ENCODE assay signal across 23 cellular contexts in the genomic region with DNA sequence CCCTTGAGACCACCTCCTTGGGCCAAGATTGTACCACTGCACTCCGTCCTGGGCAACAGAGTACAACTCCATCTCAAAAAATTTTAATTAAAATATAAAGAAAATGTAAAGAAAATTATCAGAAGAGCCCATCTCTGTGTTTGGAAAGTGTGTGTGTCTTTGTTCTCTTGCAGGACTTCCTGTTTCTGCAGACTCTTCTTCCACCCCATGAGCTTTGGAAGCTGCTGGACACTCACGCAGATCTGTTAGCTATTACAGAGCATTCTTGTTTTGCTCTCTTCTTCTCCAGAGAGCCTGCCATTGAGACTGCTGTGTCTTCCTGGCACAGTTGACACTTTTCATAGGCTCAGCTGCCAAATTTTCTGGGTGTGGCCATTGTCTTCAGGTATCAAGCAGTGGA. TPM values are rescaled to one million over a fixed set of nuclear protein-coding genes. Genes with fewer than 3 reads are reported as not detected.
"Had no signal": no experiment of that assay in that cellular context is flagged by ENCODE, and none has a peak within 500 bp of the region (broad histone marks: within the 10 kb centered on the region; RNA-seq: fewer than 3 reads in every experiment).

No MANE protein-coding gene starts in this region.

- H3K9me3 Mint-ChIP-seq: activated naive CD4-positive, alpha-beta T cell treated with anti-CD3 and anti-CD28 coated beads, Interleukin-2, amount 10 ng/mL, durations not matched to agents 7 days and 5 days; activated T-helper 17 cell treated with anti-CD3 and anti-CD28 coated beads, Interleukin-2, amount 50 U/mL, for 72 hours; effector memory CD8-positive, alpha-beta T cell; immature natural killer cell; natural killer cell treated with Interleukin-12 subunit alpha and Interleukin-12 subunit beta and Interleukin-15 and Interleukin-18, amount 100 ng/mL, for 72 hours; stimulated activated naive B cell treated with anti-CD40 and anti-IgM and Interleukin-4, amounts not matched to agents 10 μg/mL and 1 μg/mL and 100 μg/mL, for 72 hours had no signal

- H3K27ac ChIP-seq: ascending aorta, breast epithelium, epithelial cell of prostate, tibial nerve, vagina had no signal

- ATAC-seq: activated T-helper 17 cell treated with anti-CD3 and anti-CD28 coated beads, Interleukin-2, amount 50 U/mL, for 72 hours; effector memory CD8-positive, alpha-beta T cell; natural killer cell treated with Interleukin-12 subunit alpha and Interleukin-12 subunit beta and Interleukin-15 and Interleukin-18, amount 100 ng/mL, for 72 hours; stimulated activated naive B cell treated with anti-CD40 and anti-IgM and Interleukin-4, amounts not matched to agents 10 μg/mL and 1 μg/mL and 100 μg/mL, for 72 hours had no signal

- DNase-seq: activated CD4-positive, alpha-beta T cell treated with anti-CD3 and anti-CD28 coated beads, Interleukin-2, amount 10 ng/mL, durations not matched to agents 7 days and 5 days; activated naive CD4-positive, alpha-beta T cell treated with anti-CD3 and anti-CD28 coated beads, Interleukin-2, amount 10 ng/mL, durations not matched to agents 7 days and 5 days; dermis blood vessel endothelial cell; effector memory CD8-positive, alpha-beta T cell; foreskin melanocyte; head of caudate nucleus; immature natural killer cell; mesenchymal stem cell; nucleus accumbens; posterior cingulate gyrus; stimulated activated CD4-positive, alpha-beta T cell treated with anti-CD3 and anti-CD28 coated beads, Interleukin-2, amount 100 ng/mL, for 48 hours; stimulated activated naive B cell treated with anti-CD40 and anti-IgM and Interleukin-4, amounts not matched to agents 10 μg/mL and 1 μg/mL and 100 μg/mL, for 72 hours had no signal

- H3K27me3 Mint-ChIP-seq: activated T-helper 17 cell treated with anti-CD3 and anti-CD28 coated beads, Interleukin-2, amount 50 U/mL, for 72 hours had no signal

- H3K4me3 Mint-ChIP-seq: activated CD4-positive, alpha-beta T cell treated with anti-CD3 and anti-CD28 coated beads, Interleukin-2, amount 10 ng/mL, durations not matched to agents 7 days and 5 days; activated naive CD4-positive, alpha-beta T cell treated with anti-CD3 and anti-CD28 coated beads, Interleukin-2, amount 10 ng/mL, durations not matched to agents 7 days and 5 days; activated T-helper 17 cell treated with anti-CD3 and anti-CD28 coated beads, Interleukin-2, amount 50 U/mL, for 72 hours; effector memory CD8-positive, alpha-beta T cell; immature natural killer cell; stimulated activated naive B cell treated with anti-CD40 and anti-IgM and Interleukin-4, amounts not matched to agents 10 μg/mL and 1 μg/mL and 100 μg/mL, for 72 hours had no signal

- H3K9me3 ChIP-seq: breast epithelium, vagina had no signal

- H3K27ac Mint-ChIP-seq: activated CD4-positive, alpha-beta T cell treated with anti-CD3 and anti-CD28 coated beads, Interleukin-2, amount 10 ng/mL, durations not matched to agents 7 days and 5 days; activated naive CD4-positive, alpha-beta T cell treated with anti-CD3 and anti-CD28 coated beads, Interleukin-2, amount 10 ng/mL, durations not matched to agents 7 days and 5 days; activated T-helper 17 cell treated with anti-CD3 and anti-CD28 coated beads, Interleukin-2, amount 50 U/mL, for 72 hours; effector memory CD8-positive, alpha-beta T cell; natural killer cell treated with Interleukin-12 subunit alpha and Interleukin-12 subunit beta and Interleukin-15 and Interleukin-18, amount 100 ng/mL, for 72 hours; stimulated activated naive B cell treated with anti-CD40 and anti-IgM and Interleukin-4, amounts not matched to agents 10 μg/mL and 1 μg/mL and 100 μg/mL, for 72 hours had no signal

- H3K4me1 ChIP-seq: ascending aorta, breast epithelium, tibial nerve, vagina had no signal

- H3K36me3 Mint-ChIP-seq: natural killer cell treated with Interleukin-12 subunit alpha and Interleukin-12 subunit beta and Interleukin-15 and Interleukin-18, amount 100 ng/mL, for 72 hours; stimulated activated naive B cell treated with anti-CD40 and anti-IgM and Interleukin-4, amounts not matched to agents 10 μg/mL and 1 μg/mL and 100 μg/mL, for 72 hours had no signal

- H3K27me3 ChIP-seq: ascending aorta, breast epithelium, tibial nerve, vagina had no signal

- H3K4me3 ChIP-seq: ascending aorta, breast epithelium, tibial nerve, vagina had no signal

- H3K36me3 ChIP-seq: ascending aorta, breast epithelium, tibial nerve, vagina had no signal

RNA-seq across cellular contexts. Expression of a gene that starts 6.1 kb away (rescaled TPM):
- total RNA-seq: ascending aorta, breast epithelium, cerebellum, dermis blood vessel endothelial cell, fibroblast of lung, liver, subcutaneous adipose tissue, tibial nerve, vagina had no signal
- polyA plus RNA-seq: fibroblast of lung, liver had no signal

RNA-seq across cellular contexts. Expression of a gene that starts 43.6 kb away (rescaled TPM):
- total RNA-seq: ascending aorta, dermis blood vessel endothelial cell, vagina had no signal
- polyA plus RNA-seq: fibroblast of lung had no signal
